ENCODE assay signal across 21 cellular contexts in the genomic region with DNA sequence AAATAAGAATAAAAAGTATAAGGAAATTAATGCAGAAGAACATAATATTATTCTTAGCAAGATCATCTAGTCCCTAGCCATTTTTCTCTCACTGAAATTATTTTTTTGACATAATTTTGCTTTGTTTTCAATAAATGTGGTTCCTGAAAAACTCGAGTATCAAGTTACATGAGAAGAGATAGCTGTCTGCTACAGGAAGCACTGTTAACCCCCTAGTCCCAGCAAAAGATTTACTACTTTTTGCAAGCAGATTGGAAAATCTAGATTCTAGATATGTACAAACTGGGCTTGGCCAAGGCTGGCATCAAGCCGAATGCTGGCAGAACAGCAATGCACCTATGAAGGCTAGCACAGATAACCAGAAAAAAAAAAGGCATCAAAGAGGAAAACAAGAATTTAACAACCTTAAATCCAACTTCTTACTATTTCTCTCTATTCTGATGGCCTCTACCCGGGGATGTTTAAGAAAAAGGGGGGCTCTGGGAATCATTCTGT. TPM values are rescaled to one million over a fixed set of nuclear protein-coding genes. Genes with fewer than 3 reads are reported as not detected.
A peak's percentile ranks its signal among the peaks of the same experiment; 100 is the strongest.
DNase-seq lines count a peak whose midpoint lies in the region; ATAC-seq and TF ChIP-seq lines count a peak whose summit lies in the region.
"Had no signal": no experiment of that assay in that cellular context is flagged by ENCODE, and none has a peak within 500 bp of the region (broad histone marks: within the 10 kb centered on the region; RNA-seq: fewer than 3 reads in every experiment).

No MANE protein-coding gene starts in this region.

- no peaks in the 10 kb centered on the region for H3K9me3 Mint-ChIP-seq in natural killer cell
- H3K9me3 Mint-ChIP-seq in natural killer cell treated with Interleukin-12 subunit alpha and Interleukin-12 subunit beta and Interleukin-15 and Interleukin-18, amount 100 ng/mL, for 72 hours, result no peaks in the 10 kb centered on the region
- H3K9me3 Mint-ChIP-seq: activated naive CD4-positive, alpha-beta T cell treated with anti-CD3 and anti-CD28 coated beads, Interleukin-2, amount 50 U/mL, for 72 hours had no signal

- peak overlapping the region; percentile 22; the same call in 1 of the 2 replicates for H3K9ac ChIP-seq in iPS-20b (ENCODE audit: low read depth, low read length)
- H3K9ac ChIP-seq: GM23248 had no signal

- peaks cover 17% of the 10 kb centered on the region for H3K4me1 ChIP-seq in iPS-20b (ENCODE audit: insufficient read depth, low read length)

- H3K27me3 Mint-ChIP-seq in natural killer cell (ENCODE audit: low read depth in 2 of 2), result no peaks in the 10 kb centered on the region
- H3K27me3 Mint-ChIP-seq in natural killer cell treated with Interleukin-12 subunit alpha and Interleukin-12 subunit beta and Interleukin-15 and Interleukin-18, amount 100 ng/mL, for 72 hours, result no peaks in the 10 kb centered on the region
- H3K27me3 Mint-ChIP-seq in T-helper 17 cell, result no peaks in the 10 kb centered on the region
- H3K27me3 Mint-ChIP-seq: progenitor cell of endocrine pancreas had no signal

- peaks cover 10 to 25% of the 10 kb centered on the region in 2 donors for H3K4me1 Mint-ChIP-seq in natural killer cell
- H3K4me1 Mint-ChIP-seq in natural killer cell treated with Interleukin-12 subunit alpha and Interleukin-12 subunit beta and Interleukin-15 and Interleukin-18, amount 100 ng/mL, for 72 hours (ENCODE audit: low read depth in 2 of 2), result peaks cover 11 to 16% of the 10 kb centered on the region in 2 donors
- peaks cover 10% of the 10 kb centered on the region for H3K4me1 Mint-ChIP-seq in T-helper 17 cell

- H3K9me3 ChIP-seq in T-helper 17 cell (ENCODE audit: control insufficient read depth, low read length, poor library complexity, severe bottlenecking), result no peaks in the 10 kb centered on the region
- H3K9me3 ChIP-seq in iPS-20b (ENCODE audit: insufficient read depth, low read depth, low read length), result no peaks in the 10 kb centered on the region

- peaks cover 68% of the 10 kb centered on the region for H3K36me3 ChIP-seq in iPS-20b (ENCODE audit: insufficient read depth, low read depth, low read length)

- no peak overlapping the region for H3K4me3 Mint-ChIP-seq in natural killer cell
- H3K4me3 Mint-ChIP-seq in natural killer cell treated with Interleukin-12 subunit alpha and Interleukin-12 subunit beta and Interleukin-15 and Interleukin-18, amount 100 ng/mL, for 72 hours, result no peak overlapping the region
- H3K4me3 Mint-ChIP-seq in T-helper 17 cell, result no peak overlapping the region

- no peak for TF ChIP-seq CTCF in natural killer cell (IDR thresholded peaks at IDR 0.05)

- DNase-seq in natural killer cell (no peak), T-helper 17 cell (no peak), OCI-M2 (lab: John Stamatoyannopoulos, UW; ENCODE audit: unreplicated experiment) (no peak), medulla oblongata (ENCODE audit: extremely low spot score) (no peak)
- DNase-seq in natural killer cell treated with Interleukin-12 subunit alpha and Interleukin-12 subunit beta and Interleukin-15 and Interleukin-18, amount 100 ng/mL, for 72 hours (ENCODE audit: low spot score), result no peak
- DNase-seq: activated CD8-positive, alpha-beta memory T cell treated with anti-CD3 and anti-CD28 coated beads, Interleukin-2, amount 50 U/mL, for 4 hours; AML-193; dermis blood vessel endothelial cell; GM23248; left ventricle myocardium superior; NCI-H1105 treated with DMSO at 0.1 percent for 48 hours; NCI-H2227 treated with DMSO at 0.1 percent for 48 hours; NK-92 treated with Interleukin-12 subunit alpha and Interleukin-12 subunit beta, amount 100 ng/mL, for 24 hours; small intestine; stimulated activated CD4-positive, alpha-beta T cell treated with anti-CD3 and anti-CD28 coated beads, Interleukin-4, amount 100 ng/mL, for 4 hours had no signal

- no peak for ATAC-seq in natural killer cell
- ATAC-seq in natural killer cell treated with Interleukin-12 subunit alpha and Interleukin-12 subunit beta and Interleukin-15 and Interleukin-18, amount 100 ng/mL, for 72 hours, result no peak
- ATAC-seq in T-helper 17 cell, result no peak
- ATAC-seq in HG03460 (IDR thresholded peaks at IDR 0.05; ENCODE audit: unreplicated experiment), result no peak
- no peak for ATAC-seq in HG03280 (IDR thresholded peaks at IDR 0.05; ENCODE audit: unreplicated experiment)
- ATAC-seq: left ventricle myocardium superior had no signal

- no peak overlapping the region for H3K27ac ChIP-seq in iPS-20b (ENCODE audit: low read length)
- H3K27ac ChIP-seq: GM23248, VCaP had no signal

- no peak overlapping the region for H3K4me3 ChIP-seq in iPS-20b (ENCODE audit: low read length)
- H3K4me3 ChIP-seq: GM23248 had no signal

- peak overlapping the region; percentile 43 to 57 for H3K27ac Mint-ChIP-seq in natural killer cell
- peak overlapping the region in 1 of 2 donors; percentile 75 for H3K27ac Mint-ChIP-seq in natural killer cell treated with Interleukin-12 subunit alpha and Interleukin-12 subunit beta and Interleukin-15 and Interleukin-18, amount 100 ng/mL, for 72 hours
- peak overlapping the region; percentile 67 for H3K27ac Mint-ChIP-seq in T-helper 17 cell
- H3K27ac Mint-ChIP-seq: progenitor cell of endocrine pancreas had no signal

- peaks cover 21% of the 10 kb centered on the region for H3K36me3 Mint-ChIP-seq in natural killer cell
- peaks cover 42% of the 10 kb centered on the region for H3K36me3 Mint-ChIP-seq in natural killer cell treated with Interleukin-12 subunit alpha and Interleukin-12 subunit beta and Interleukin-15 and Interleukin-18, amount 100 ng/mL, for 72 hours
- H3K36me3 Mint-ChIP-seq in T-helper 17 cell (ENCODE audit: low read depth), result peaks cover 13% of the 10 kb centered on the region

- intact Hi-C loops in natural killer cell (cut with micrococcal nuclease), result no loop called here

- no peaks in the 10 kb centered on the region for H3K27me3 ChIP-seq in iPS-20b (ENCODE audit: insufficient read depth, low read length)

RNA-seq across cellular contexts. Expression of a gene that starts 21.9 kb away (rescaled TPM):
- 10 to 100 TPM; 57.3 to 67.6 (median 63.4) TPM for total RNA-seq in natural killer cell
- 10 to 100 TPM; 18.9 to 20.9 TPM for total RNA-seq in natural killer cell treated with Interleukin-12 subunit alpha and Interleukin-12 subunit beta and Interleukin-15 and Interleukin-18, amount 100 ng/mL, for 72 hours
- 10 to 100 TPM; 66.9 to 87.2 TPM for total RNA-seq in T-helper 17 cell

RNA-seq across cellular contexts. Expression of a gene that starts 44.8 kb away (rescaled TPM):
- total RNA-seq in natural killer cell, result under 1 TPM in 2 of 3 donors, not detected in 1; 0.28 to 0.63 TPM
- total RNA-seq in natural killer cell treated with Interleukin-12 subunit alpha and Interleukin-12 subunit beta and Interleukin-15 and Interleukin-18, amount 100 ng/mL, for 72 hours, result under 1 TPM in 1 of 2 donors, not detected in 1; 0.43 TPM
- under 1 TPM; 0.21 to 0.92 TPM for total RNA-seq in T-helper 17 cell
- total RNA-seq: dermis blood vessel endothelial cell, GM23248 had no signal

RNA-seq across cellular contexts. Expression of a gene that starts 49.9 kb away (rescaled TPM):
- 10 to 100 TPM; 84.7 to 94.8 (median 85.6) TPM for total RNA-seq in natural killer cell
- 10 to 100 TPM; 51.0 to 58.9 TPM for total RNA-seq in natural killer cell treated with Interleukin-12 subunit alpha and Interleukin-12 subunit beta and Interleukin-15 and Interleukin-18, amount 100 ng/mL, for 72 hours
- total RNA-seq in T-helper 17 cell, result 10 to 100 TPM; 55.6 to 60.2 TPM
